Comparison of ENCODE assay signal across 10 cellular contexts in the genomic region with DNA sequence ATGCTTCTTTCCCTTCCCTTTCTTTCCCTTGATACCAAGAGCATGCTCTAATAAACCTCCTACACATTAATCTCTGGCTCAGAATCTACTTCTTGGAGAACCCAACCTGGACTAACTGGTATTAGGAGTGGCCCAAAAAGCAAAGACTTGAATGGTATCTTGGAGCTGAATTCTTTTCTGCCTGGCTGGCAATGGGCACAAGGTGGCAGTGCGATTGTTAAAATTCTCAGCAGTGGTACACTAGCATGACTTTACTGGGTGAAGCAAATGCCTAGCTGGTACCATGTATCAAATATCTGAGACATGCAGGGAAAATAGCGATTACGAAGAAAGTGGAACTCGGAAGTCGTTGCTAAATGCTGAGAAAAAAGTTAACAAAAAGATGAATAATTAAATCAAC.
DNase-seq lines count a peak whose midpoint lies in the region; FAIRE-seq and TF ChIP-seq lines count a peak whose summit lies in the region.
"Had no signal": no experiment of that assay in that cellular context is flagged by ENCODE, and none has a peak within 500 bp of the region (broad histone marks: within the 10 kb centered on the region; RNA-seq: fewer than 3 reads in every experiment).

No MANE protein-coding gene starts in this region.

- no peak overlapping the region for H3K4me3 ChIP-seq in adipocyte (ENCODE audit: low read length)
- H3K4me3 ChIP-seq: K562 had no signal

- CTCF ChIA-PET in HEK293T (lab: Yijun Ruan, JAX), result interaction anchor here (0.6 to 1.3 kb wide), 2 partner anchors 499 to 853 kb away, joined by 3 to 5 read pairs; no protein-coding TSS in a partner anchor

- H3K4me1 ChIP-seq in adipocyte (ENCODE audit: control insufficient read depth, insufficient read depth, low read length), result no peaks in the 10 kb centered on the region

- POLR2A ChIA-PET in HEK293T (lab: Yijun Ruan, JAX), result no interaction called here

- no peaks in the 10 kb centered on the region for H3K27me3 ChIP-seq in adipocyte (replicated peaks; ENCODE audit: control insufficient read depth, insufficient read depth, low read length)

- no peaks in the 10 kb centered on the region for H3K36me3 ChIP-seq in adipocyte (ENCODE audit: control insufficient read depth, insufficient read depth, low read length, severe bottlenecking)

- no peak for FAIRE-seq in GM19239 (lab: Jason Lieb, UNC)
- FAIRE-seq: GM12892, K562 had no signal

- no peak overlapping the region for H3K9ac ChIP-seq in adipocyte (ENCODE audit: low read length)

- DNase-seq in COLO829 (ENCODE audit: low spot score), result peak; percentile 11
- peak; percentile 8 for DNase-seq in KG1 (lab: John Stamatoyannopoulos, UW)
- peak; percentile 13 for DNase-seq in adipocyte (ENCODE audit: low read depth)
- peak; percentile 33 for DNase-seq in kidney tubule cell (ENCODE audit: low spot score)
- DNase-seq in GM19239 (ENCODE audit: insufficient read length, low spot score), result no peak
- no peak for DNase-seq in NOMO-1 treated with dmso at 0.1 percent for 144 hours (lab: John Stamatoyannopoulos, UW; ENCODE audit: unreplicated experiment)
- DNase-seq in HEK293T (ENCODE audit: extremely low spot score), result no peak
- no peak for DNase-seq in activated naive CD4-positive, alpha-beta T cell (lab: John Stamatoyannopoulos, UW)

- H3K9me3 ChIP-seq in adipocyte (ENCODE audit: control insufficient read depth, low read length), result no peaks in the 10 kb centered on the region

TF ChIP-seq in HEK293T, 16 proteins besides CTCF, POLR2A, EP300 and RAD21:
- TF ChIP-seq FOXK2 (IDR thresholded peaks at IDR 0.05) (no peak), ZNF384 (IDR thresholded peaks at IDR 0.05) (no peak), FOXA1 (IDR thresholded peaks at IDR 0.05) (no peak), NFRKB (IDR thresholded peaks at IDR 0.05) (no peak), LEF1 (IDR thresholded peaks at IDR 0.05; ENCODE audit: borderline replicate concordance) (no peak), FOXM1 (IDR thresholded peaks at IDR 0.05; ENCODE audit: borderline replicate concordance) (no peak), ELF4 (IDR thresholded peaks at IDR 0.05) (no peak)
TF ChIP-seq in HEK293T: peak in this region for 0.

Comparison
In these comparisons a context has a peak if more than half of its experiments do, and no peak if none do; other contexts are left out.
1. DNase-seq: peak in COLO829 (single experiment), KG1 (single experiment), adipocyte (single experiment) and kidney tubule cell (single experiment); none in GM19239 (single experiment), NOMO-1 treated with dmso at 0.1 percent for 144 hours (single experiment), HEK293T (single experiment) and activated naive CD4-positive, alpha-beta T cell (0 of 4).